ENCODE assay signal across 22 cellular contexts in genomic region chr19:32067686-32068085, GRCh38.
"Had no signal": no experiment of that assay in that cellular context is flagged by ENCODE, and none has a peak within 500 bp of the region (broad histone marks: within the 10 kb centered on the region; RNA-seq: fewer than 3 reads in every experiment).

No MANE protein-coding gene starts in this region.

- ATAC-seq: activated CD8-positive, alpha-beta T cell treated with anti-CD3 and anti-CD28 coated beads for 36 hours; activated T-helper 17 cell treated with anti-CD3 and anti-CD28 coated beads, Interleukin-2, amount 50 U/mL, for 72 hours; body of pancreas; naive thymus-derived CD8-positive, alpha-beta T cell; stimulated activated memory B cell treated with anti-CD40 and anti-IgM and Interleukin-4, amounts not matched to agents 10 μg/mL and 1 μg/mL and 100 μg/mL, for 72 hours had no signal

- FAIRE-seq: TTC549 had no signal

- H3K9me3 ChIP-seq: body of pancreas, sigmoid colon, testis, upper lobe of left lung had no signal

- H3K9ac ChIP-seq: parathyroid adenoma had no signal

- H3K79me2 ChIP-seq: parathyroid adenoma had no signal

- H3K4me1 ChIP-seq: body of pancreas, parathyroid adenoma, sigmoid colon, testis, upper lobe of left lung had no signal

- H3K27ac ChIP-seq: body of pancreas, epithelial cell of prostate, parathyroid adenoma, sigmoid colon, testis, upper lobe of left lung had no signal

- DNase-seq: activated B cell treated with CpG ODN at 0.5 μM for 24 hours; activated CD4-positive, alpha-beta T cell treated with anti-CD3 and anti-CD28 coated beads, Interleukin-2, amount 10 ng/mL, durations not matched to agents 24 days and 14 days; activated CD8-positive, alpha-beta T cell treated with anti-CD3 and anti-CD28 coated beads for 36 hours; activated naive CD4-positive, alpha-beta T cell; activated naive CD8-positive, alpha-beta T cell treated with anti-CD3 and anti-CD28 coated beads, Interleukin-2, amount 10 ng/mL, durations not matched to agents 7 days and 5 days; activated T-cell treated with anti-CD3 and anti-CD28 coated beads, Interleukin-2, amount 50 U/mL, for 1 hour; amygdala; body of pancreas; foreskin fibroblast; glutamatergic neuron; hippocampal formation; mesenchymal stem cell; naive thymus-derived CD8-positive, alpha-beta T cell; sigmoid colon; stimulated activated CD4-positive, alpha-beta T cell treated with anti-CD3 and anti-CD28 coated beads, Interleukin-4, amount 100 ng/mL, for 4 hours; testis; upper lobe of left lung had no signal

- H2AFZ ChIP-seq: parathyroid adenoma had no signal

- H3K4me3 ChIP-seq: body of pancreas, sigmoid colon, testis, upper lobe of left lung had no signal

- H3K36me3 ChIP-seq: sigmoid colon, upper lobe of left lung had no signal

- H3K27me3 ChIP-seq: body of pancreas, testis, upper lobe of left lung had no signal
